1 cellular context compared by ENCODE assay signal in genomic region chr7:105653441-105654005, GRCh38.
TF ChIP-seq lines count a peak whose summit lies in the region.

No MANE protein-coding gene starts in this region.

TF ChIP-seq in GM23338, 12 proteins besides CTCF, POLR2A, EP300 and RAD21 (continued from another document):
- TF ChIP-seq ZNF462 (CRISPR knock-in tag; IDR thresholded peaks at IDR 0.05) (no peak), STAT1 (IDR thresholded peaks at IDR 0.05; ENCODE audit: unreplicated experiment) (no peak), ETS1 (IDR thresholded peaks at IDR 0.05) (no peak), EZH2phosphoT487 (IDR thresholded peaks at IDR 0.05; ENCODE audit: unreplicated experiment) (no peak), REST (IDR thresholded peaks at IDR 0.05; ENCODE audit: unreplicated experiment) (no peak), JUNB (IDR thresholded peaks at IDR 0.05; ENCODE audit: unreplicated experiment) (no peak), CREB1 (CRISPR knock-in tag; IDR thresholded peaks at IDR 0.05; ENCODE audit: low read depth) (no peak), ZNF331 (CRISPR knock-in tag; IDR thresholded peaks at IDR 0.05; ENCODE audit: low read depth) (no peak), ZNF114 (CRISPR knock-in tag; IDR thresholded peaks at IDR 0.05) (no peak), NANOG (IDR thresholded peaks at IDR 0.05; ENCODE audit: borderline replicate concordance) (no peak), POLR2AphosphoS5 (IDR thresholded peaks at IDR 0.05; ENCODE audit: low read depth) (no peak)
